ENCODE assay signal across 7 cellular contexts in the genomic region with DNA sequence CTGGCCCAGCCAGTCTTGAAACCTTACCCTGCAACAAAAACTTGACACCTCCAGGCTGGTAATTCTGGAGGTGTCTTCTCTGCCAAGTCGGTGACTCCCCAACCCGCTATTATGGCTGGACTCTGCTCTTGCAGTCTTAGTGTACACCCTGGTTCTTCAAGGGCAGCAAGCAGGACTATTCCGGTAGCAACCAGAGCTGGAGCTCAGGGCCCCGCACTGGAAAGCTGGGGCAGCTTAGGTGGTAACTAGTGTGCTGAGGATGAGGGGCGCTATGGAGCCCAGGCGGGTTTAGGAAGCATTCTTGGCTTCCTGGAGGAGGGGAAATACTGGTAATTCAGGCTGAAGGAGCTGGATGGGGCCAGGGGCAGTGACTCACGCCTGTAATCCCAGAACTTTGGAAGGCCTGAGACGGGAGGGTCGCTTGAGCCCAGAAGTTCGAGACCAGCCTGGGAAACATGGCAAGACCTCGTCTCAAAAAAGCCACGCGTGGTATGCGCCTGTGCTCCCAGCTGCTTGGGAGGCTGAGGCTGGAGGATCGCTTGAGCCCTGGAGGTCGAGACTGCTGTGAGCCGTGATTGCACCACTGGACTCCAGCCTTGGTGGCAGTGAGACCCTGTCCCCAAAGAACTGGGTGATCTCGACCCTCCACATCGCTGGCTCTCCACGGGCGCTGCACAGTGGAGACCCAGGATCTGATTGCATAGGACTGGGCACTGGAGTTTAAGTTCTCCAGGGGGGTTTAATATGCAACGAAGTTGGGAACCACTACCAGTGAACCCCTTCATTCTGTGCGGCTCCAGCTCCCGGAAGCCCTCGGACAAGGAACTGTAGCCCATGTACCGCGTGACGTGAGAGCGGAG. TPM values are rescaled to one million over a fixed set of nuclear protein-coding genes. Genes with fewer than 3 reads are reported as not detected.
DNase-seq lines count a peak whose midpoint lies in the region; ATAC-seq and TF ChIP-seq lines count a peak whose summit lies in the region.
"Had no signal": no experiment of that assay in that cellular context is flagged by ENCODE, and none has a peak within 500 bp of the region (broad histone marks: within the 10 kb centered on the region; RNA-seq: fewer than 3 reads in every experiment).

No MANE protein-coding gene starts in this region.

- H3K27ac ChIP-seq in CD4-positive, alpha-beta T cell (ENCODE audit: low read depth, low read length) = no peak overlapping the region
- H3K27ac ChIP-seq in SJSA1 = no peak overlapping the region
- H3K27ac ChIP-seq: KMS-11 had no signal

- ATAC-seq in CD4-positive, alpha-beta T cell (ENCODE audit: poor library complexity) = no peak

- no peak for TF ChIP-seq CTCF in CD4-positive, alpha-beta T cell (IDR thresholded peaks at IDR 0.05)
- TF ChIP-seq CTCF in GM10266 (IDR thresholded peaks at IDR 0.05; ENCODE audit: control insufficient read depth, insufficient read depth, low read depth, missing control alignments) = no peak

- peaks cover 21% of the 10 kb centered on the region for H3K27me3 ChIP-seq in CD4-positive, alpha-beta T cell (ENCODE audit: control insufficient read depth, insufficient read depth, low read length)
- H3K27me3 ChIP-seq in SJSA1 (replicated peaks) = peaks cover 6% of the 10 kb centered on the region; the same call in 1 of the 2 replicates

- CTCF ChIA-PET in CD4-positive, alpha-beta T cell (lab: Charles Lee) = interaction anchor here (0.6 to 1.1 kb wide), 2 partner anchors 19 to 40 kb away, joined by 3 to 8 read pairs; no protein-coding TSS in a partner anchor

- H3K4me3 ChIP-seq in SJSA1 = peak overlapping the region; percentile 29; the same call in 1 of the 2 replicates

- no peaks in the 10 kb centered on the region for H3K9me3 ChIP-seq in CD4-positive, alpha-beta T cell (ENCODE audit: control insufficient read depth, low read length)
- H3K9me3 ChIP-seq in SJSA1 (replicated peaks) = no peaks in the 10 kb centered on the region

- H3K36me3 ChIP-seq in SJSA1 = peaks cover 31% of the 10 kb centered on the region

- peaks cover 26% of the 10 kb centered on the region for H3K36me3 Mint-ChIP-seq in CD4-positive, alpha-beta T cell (ENCODE audit: low read depth)

- H3K4me1 ChIP-seq in SJSA1 (replicated peaks) = peaks cover 11% of the 10 kb centered on the region

- no peaks in the 10 kb centered on the region for H3K9me3 Mint-ChIP-seq in CD4-positive, alpha-beta T cell

- no peak for DNase-seq in CD4-positive, alpha-beta T cell
- DNase-seq in SJSA1 (ENCODE audit: low read depth in 1 of 2, low spot score in 2 of 2) (no peak), kidney tubule cell (ENCODE audit: low spot score) (peak; percentile 59), RPMI8226 (no peak), GM10266 (ENCODE audit: extremely low spot score) (no peak), retina (no peak)

- peaks cover 8% of the 10 kb centered on the region for H3K4me1 Mint-ChIP-seq in CD4-positive, alpha-beta T cell (ENCODE audit: low read depth)

- intact Hi-C loops in CD4-positive, alpha-beta T cell (cut with DNase I, micrococcal nuclease) = no loop called here

- no peak overlapping the region for H3K27ac Mint-ChIP-seq in CD4-positive, alpha-beta T cell

- POLR2A ChIA-PET in CD4-positive, alpha-beta T cell (lab: Charles Lee) = no interaction called here

- H3K4me3 Mint-ChIP-seq in CD4-positive, alpha-beta T cell = peak overlapping the region; percentile 25

- H3K27me3 Mint-ChIP-seq in CD4-positive, alpha-beta T cell = peaks cover 30% of the 10 kb centered on the region

RNA-seq across cellular contexts. Expression of a gene that starts 10.6 kb away (rescaled TPM):
- total RNA-seq in CD4-positive, alpha-beta T cell = under 1 TPM; 0.34 to 0.41 TPM
- not detected in 2 replicates for total RNA-seq in SJSA1 (2014; rRNA removed; shearing (Covaris generic))

RNA-seq across cellular contexts. Expression of a gene that starts 25.6 kb away (rescaled TPM):
- total RNA-seq in CD4-positive, alpha-beta T cell = 10 to 100 TPM; 48.4 to 51.3 TPM
- total RNA-seq in SJSA1 (2014; rRNA removed; shearing (Covaris generic)) = 15.9 and 21.9 TPM in 2 replicates

RNA-seq across cellular contexts. Expression of a gene that starts 39.3 kb away (rescaled TPM):
- total RNA-seq in CD4-positive, alpha-beta T cell = 10 to 100 TPM; 41.9 to 43.5 TPM
- 49.0 and 53.9 TPM in 2 replicates for total RNA-seq in SJSA1 (2014; rRNA removed; shearing (Covaris generic))

RNA-seq across cellular contexts. Expression of a gene that starts 45.4 kb away (rescaled TPM):
- 10 to 100 TPM; 82.7 to 84.0 TPM for total RNA-seq in CD4-positive, alpha-beta T cell
- 49.0 and 51.1 TPM in 2 replicates for total RNA-seq in SJSA1 (2014; rRNA removed; shearing (Covaris generic))

RNA-seq across cellular contexts. Expression of a gene that starts 58.5 kb away (rescaled TPM):
- under 1 TPM; 0.14 to 0.69 TPM for total RNA-seq in CD4-positive, alpha-beta T cell
- 0.05 and 0.16 TPM in 2 replicates for total RNA-seq in SJSA1 (2014; rRNA removed; shearing (Covaris generic))
